Comparison of ENCODE assay signal across 22 cellular contexts in the genomic region with DNA sequence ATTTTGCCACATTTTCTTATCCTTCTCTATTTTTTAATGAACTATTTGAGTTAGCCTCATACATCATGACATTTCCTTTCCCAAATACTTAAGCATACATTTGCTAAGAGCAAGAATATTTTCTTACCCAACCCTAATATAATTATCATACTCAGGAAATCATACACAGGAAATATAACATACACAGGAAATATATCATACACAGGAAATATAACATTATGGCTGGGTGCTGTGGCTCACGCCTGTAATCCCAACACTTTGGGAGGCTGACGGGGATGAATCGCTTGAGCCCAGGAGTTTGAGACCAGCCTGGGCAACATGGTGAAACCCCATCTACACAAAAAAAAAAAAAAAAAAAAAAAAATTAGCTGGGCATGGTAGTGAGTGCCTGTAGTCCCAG. TPM values are rescaled to one million over a fixed set of nuclear protein-coding genes. Genes with fewer than 3 reads are reported as not detected.
DNase-seq lines count a peak whose midpoint lies in the region; ATAC-seq lines count a peak whose summit lies in the region.
"Had no signal": no experiment of that assay in that cellular context is flagged by ENCODE, and none has a peak within 500 bp of the region (broad histone marks: within the 10 kb centered on the region; RNA-seq: fewer than 3 reads in every experiment).

No MANE protein-coding gene starts in this region.

- no peaks in the 10 kb centered on the region for H3K27me3 Mint-ChIP-seq in activated CD8-positive, alpha-beta memory T cell treated with anti-CD3 and anti-CD28 coated beads, Interleukin-2, amount 10 ng/mL, durations not matched to agents 7 days and 5 days
- no peaks in the 10 kb centered on the region for H3K27me3 Mint-ChIP-seq in CD8-positive, alpha-beta memory T cell
- H3K27me3 Mint-ChIP-seq in activated CD4-positive, alpha-beta memory T cell treated with anti-CD3 and anti-CD28 coated beads, Interleukin-2, amount 10 ng/mL, durations not matched to agents 7 days and 5 days, result no peaks in the 10 kb centered on the region
- no peaks in the 10 kb centered on the region for H3K27me3 Mint-ChIP-seq in memory B cell

- no peaks in the 10 kb centered on the region for H3K9me3 Mint-ChIP-seq in activated CD8-positive, alpha-beta memory T cell treated with anti-CD3 and anti-CD28 coated beads, Interleukin-2, amount 10 ng/mL, durations not matched to agents 7 days and 5 days (ENCODE audit: low read depth)
- H3K9me3 Mint-ChIP-seq in CD8-positive, alpha-beta memory T cell, result no peaks in the 10 kb centered on the region
- H3K9me3 Mint-ChIP-seq in activated CD4-positive, alpha-beta memory T cell treated with anti-CD3 and anti-CD28 coated beads, Interleukin-2, amount 10 ng/mL, durations not matched to agents 7 days and 5 days, result no peaks in the 10 kb centered on the region
- H3K9me3 Mint-ChIP-seq in memory B cell, result no peaks in the 10 kb centered on the region
- H3K9me3 Mint-ChIP-seq: endodermal cell had no signal

- H3K36me3 ChIP-seq in CD8-positive, alpha-beta memory T cell (ENCODE audit: insufficient read depth, low read length), result peaks cover 23% of the 10 kb centered on the region

- ATAC-seq in activated CD8-positive, alpha-beta memory T cell treated with anti-CD3 and anti-CD28 coated beads, Interleukin-2, amount 10 ng/mL, durations not matched to agents 7 days and 5 days, result no peak
- ATAC-seq in memory B cell (ENCODE audit: low read depth), result no peak
- ATAC-seq: heart left ventricle, left ventricle myocardium superior, mucosa of descending colon had no signal

- POLR2A ChIA-PET in CD8-positive, alpha-beta memory T cell (lab: Charles Lee), result no interaction called here
- POLR2A ChIA-PET in activated CD4-positive, alpha-beta memory T cell treated with anti-CD3 and anti-CD28 coated beads, Interleukin-2, amount 10 ng/mL, durations not matched to agents 7 days and 5 days (lab: Charles Lee), result no interaction called here

- CTCF ChIA-PET in activated CD8-positive, alpha-beta memory T cell treated with anti-CD3 and anti-CD28 coated beads, Interleukin-2, amount 10 ng/mL, durations not matched to agents 7 days and 5 days (lab: Charles Lee), result interaction anchor here (0.7 kb wide), 1 partner anchor 369 kb away, joined by 3 read pairs; no protein-coding TSS in a partner anchor
- CTCF ChIA-PET in CD8-positive, alpha-beta memory T cell (lab: Charles Lee), result no interaction called here
- CTCF ChIA-PET in activated CD4-positive, alpha-beta memory T cell treated with anti-CD3 and anti-CD28 coated beads, Interleukin-2, amount 10 ng/mL, durations not matched to agents 7 days and 5 days (lab: Charles Lee), result interaction anchor here (0.8 to 1.0 kb wide), 2 partner anchors 84 to 103 kb away, joined by 3 read pairs; no protein-coding TSS in a partner anchor

- peaks cover 49% of the 10 kb centered on the region for H3K4me1 Mint-ChIP-seq in activated CD8-positive, alpha-beta memory T cell treated with anti-CD3 and anti-CD28 coated beads, Interleukin-2, amount 10 ng/mL, durations not matched to agents 7 days and 5 days
- peaks cover 60 to 78% (median 73%) of the 10 kb centered on the region in 3 donors for H3K4me1 Mint-ChIP-seq in CD8-positive, alpha-beta memory T cell
- peaks cover 60% of the 10 kb centered on the region for H3K4me1 Mint-ChIP-seq in activated CD4-positive, alpha-beta memory T cell treated with anti-CD3 and anti-CD28 coated beads, Interleukin-2, amount 10 ng/mL, durations not matched to agents 7 days and 5 days
- peaks cover 34% of the 10 kb centered on the region for H3K4me1 Mint-ChIP-seq in memory B cell
- H3K4me1 Mint-ChIP-seq: endodermal cell had no signal

- DNase-seq in activated CD8-positive, alpha-beta memory T cell treated with anti-CD3 and anti-CD28 coated beads, Interleukin-2, amount 10 ng/mL, durations not matched to agents 7 days and 5 days, result no peak
- DNase-seq in activated CD8-positive, alpha-beta memory T cell treated with anti-CD3 and anti-CD28 coated beads, Interleukin-2, amount 50 U/mL, for 48 hours, result no peak
- no peak for DNase-seq in CD8-positive, alpha-beta memory T cell
- peak; percentile 28 for DNase-seq in activated CD4-positive, alpha-beta memory T cell treated with anti-CD3 and anti-CD28 coated beads, Interleukin-2, amount 10 ng/mL, durations not matched to agents 7 days and 5 days
- DNase-seq in memory B cell (ENCODE audit: low spot score in 2 of 2) (no peak), NCI-H2081 (lab: John Stamatoyannopoulos, UW) (no peak), COR-L47 (lab: John Stamatoyannopoulos, UW) (no peak), NOMO-1 treated with dmso at 0.1 percent for 144 hours (lab: John Stamatoyannopoulos, UW; ENCODE audit: unreplicated experiment) (no peak)
- DNase-seq: activated CD4-positive, alpha-beta T cell treated with anti-CD3 and anti-CD28 coated beads, Interleukin-2, amount 50 U/mL, for 48 hours; endodermal cell; heart left ventricle; left ventricle myocardium superior; mucosa of descending colon; NCI-H187 treated with DMSO at 0.1 percent for 48 hours; occipital lobe; retina; testis had no signal

- H3K4me1 ChIP-seq in CD8-positive, alpha-beta memory T cell (ENCODE audit: insufficient read depth, low read length), result peaks cover 41% of the 10 kb centered on the region
- H3K4me1 ChIP-seq: testis had no signal

- H3K4me3 ChIP-seq in CD8-positive, alpha-beta memory T cell (ENCODE audit: low read length), result no peak overlapping the region
- H3K4me3 ChIP-seq: heart left ventricle, mucosa of descending colon, testis had no signal

- peak overlapping the region; percentile 79 for H3K27ac Mint-ChIP-seq in activated CD8-positive, alpha-beta memory T cell treated with anti-CD3 and anti-CD28 coated beads, Interleukin-2, amount 10 ng/mL, durations not matched to agents 7 days and 5 days
- H3K27ac Mint-ChIP-seq in CD8-positive, alpha-beta memory T cell, result peak overlapping the region in 7 of 8 donors; percentile 31 to 87 (median 72)
- H3K27ac Mint-ChIP-seq in activated CD4-positive, alpha-beta memory T cell treated with anti-CD3 and anti-CD28 coated beads, Interleukin-2, amount 10 ng/mL, durations not matched to agents 7 days and 5 days, result peak overlapping the region; percentile 67
- H3K27ac Mint-ChIP-seq in memory B cell, result peak overlapping the region; percentile 62
- H3K27ac Mint-ChIP-seq: endodermal cell had no signal

- no peaks in the 10 kb centered on the region for H3K27me3 ChIP-seq in CD8-positive, alpha-beta memory T cell (ENCODE audit: insufficient read depth, low read length, poor library complexity, severe bottlenecking)
- H3K27me3 ChIP-seq: heart left ventricle, testis had no signal

- peak overlapping the region; percentile 46 for H3K4me3 Mint-ChIP-seq in activated CD8-positive, alpha-beta memory T cell treated with anti-CD3 and anti-CD28 coated beads, Interleukin-2, amount 10 ng/mL, durations not matched to agents 7 days and 5 days
- H3K4me3 Mint-ChIP-seq in CD8-positive, alpha-beta memory T cell, result peak overlapping the region; percentile 63 to 81 (median 75)
- H3K4me3 Mint-ChIP-seq in activated CD4-positive, alpha-beta memory T cell treated with anti-CD3 and anti-CD28 coated beads, Interleukin-2, amount 10 ng/mL, durations not matched to agents 7 days and 5 days, result peak overlapping the region; percentile 60
- no peak overlapping the region for H3K4me3 Mint-ChIP-seq in memory B cell
- H3K4me3 Mint-ChIP-seq: endodermal cell had no signal

- peaks cover 53% of the 10 kb centered on the region for H3K36me3 Mint-ChIP-seq in activated CD8-positive, alpha-beta memory T cell treated with anti-CD3 and anti-CD28 coated beads, Interleukin-2, amount 10 ng/mL, durations not matched to agents 7 days and 5 days
- peaks cover 7 to 74% (median 19%) of the 10 kb centered on the region in 3 donors for H3K36me3 Mint-ChIP-seq in CD8-positive, alpha-beta memory T cell
- peaks cover 69% of the 10 kb centered on the region for H3K36me3 Mint-ChIP-seq in activated CD4-positive, alpha-beta memory T cell treated with anti-CD3 and anti-CD28 coated beads, Interleukin-2, amount 10 ng/mL, durations not matched to agents 7 days and 5 days (ENCODE audit: low read depth)
- H3K36me3 Mint-ChIP-seq in memory B cell, result peaks cover 30% of the 10 kb centered on the region

- H3K9me3 ChIP-seq in CD8-positive, alpha-beta memory T cell (ENCODE audit: low read length), result no peaks in the 10 kb centered on the region
- H3K9me3 ChIP-seq: heart left ventricle, mucosa of descending colon, testis had no signal

- no peak overlapping the region for H3K27ac ChIP-seq in CD8-positive, alpha-beta memory T cell (ENCODE audit: low read depth, low read length)
- H3K27ac ChIP-seq: heart left ventricle, testis had no signal

RNA-seq across cellular contexts. Expression of gene NCKAP1L, which starts 4.9 kb away (rescaled TPM):
- 100 to 1,000 TPM; 132 to 133 TPM for total RNA-seq in activated CD8-positive, alpha-beta memory T cell treated with anti-CD3 and anti-CD28 coated beads, Interleukin-2, amount 10 ng/mL, durations not matched to agents 7 days and 5 days
- 10 to 100 TPM; 82.4 to 87.1 TPM for total RNA-seq in CD8-positive, alpha-beta memory T cell
- 87.6 TPM for polyA plus RNA-seq in CD8-positive, alpha-beta memory T cell
- total RNA-seq in activated CD4-positive, alpha-beta memory T cell treated with anti-CD3 and anti-CD28 coated beads, Interleukin-2, amount 10 ng/mL, durations not matched to agents 7 days and 5 days, result 100 to 1,000 TPM; 188 to 189 TPM
- total RNA-seq: chondrocyte, NCI-H460, RPMI7951 had no signal

RNA-seq across cellular contexts. Expression of gene GTSF1, which starts 29.1 kb away (rescaled TPM):
- total RNA-seq in activated CD8-positive, alpha-beta memory T cell treated with anti-CD3 and anti-CD28 coated beads, Interleukin-2, amount 10 ng/mL, durations not matched to agents 7 days and 5 days, result 10 to 100 TPM; 10.0 to 13.2 TPM
- 10 to 100 TPM in 1 of 2 experiments, 1 to 10 TPM in 1; 8.8 to 10.4 TPM for total RNA-seq in CD8-positive, alpha-beta memory T cell
- 20.0 TPM for polyA plus RNA-seq in CD8-positive, alpha-beta memory T cell
- 10 to 100 TPM; 14.9 to 16.4 TPM for total RNA-seq in activated CD4-positive, alpha-beta memory T cell treated with anti-CD3 and anti-CD28 coated beads, Interleukin-2, amount 10 ng/mL, durations not matched to agents 7 days and 5 days
- total RNA-seq: astrocyte, chondrocyte, Daoy, endodermal cell, left ventricle myocardium superior, mucosa of descending colon, NCI-H460, RPMI7951 had no signal

RNA-seq across cellular contexts. Expression of gene PDE1B, which starts 46.9 kb away (rescaled TPM):
- total RNA-seq in activated CD8-positive, alpha-beta memory T cell treated with anti-CD3 and anti-CD28 coated beads, Interleukin-2, amount 10 ng/mL, durations not matched to agents 7 days and 5 days, result 10 to 100 TPM; 10.6 to 14.3 TPM
- 1 to 10 TPM; 4.3 to 4.9 TPM for total RNA-seq in CD8-positive, alpha-beta memory T cell
- polyA plus RNA-seq in CD8-positive, alpha-beta memory T cell, result 0.33 TPM
- 10 to 100 TPM; 11.5 to 12.0 TPM for total RNA-seq in activated CD4-positive, alpha-beta memory T cell treated with anti-CD3 and anti-CD28 coated beads, Interleukin-2, amount 10 ng/mL, durations not matched to agents 7 days and 5 days
- total RNA-seq: NCI-H460, RPMI7951 had no signal
